ENCODE assay signal across 23 cellular contexts in the genomic region with DNA sequence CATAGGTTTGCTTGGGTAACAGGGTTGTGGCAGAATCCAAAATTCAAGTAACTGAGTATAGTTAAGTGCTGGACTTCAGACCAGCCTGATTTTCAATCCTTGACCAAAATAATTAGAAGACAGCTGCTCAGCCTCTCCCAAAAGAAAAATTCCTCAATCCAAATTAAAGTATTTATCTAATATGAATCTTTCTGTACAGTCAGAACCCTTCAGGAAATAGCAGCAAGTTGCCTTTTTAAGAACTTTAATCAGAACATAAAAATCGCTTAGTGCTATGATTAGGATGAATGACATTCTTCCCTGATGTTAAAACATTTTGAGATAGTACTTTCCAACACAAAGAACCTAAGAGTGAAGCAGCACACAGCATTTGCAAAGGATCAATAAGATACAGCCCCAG. TPM values are rescaled to one million over a fixed set of nuclear protein-coding genes. Genes with fewer than 3 reads are reported as not detected.
DNase-seq lines count a peak whose midpoint lies in the region; ATAC-seq and TF ChIP-seq lines count a peak whose summit lies in the region.
"Had no signal": no experiment of that assay in that cellular context is flagged by ENCODE, and none has a peak within 500 bp of the region (broad histone marks: within the 10 kb centered on the region; RNA-seq: fewer than 3 reads in every experiment).

No MANE protein-coding gene starts in this region.

- H4K5ac ChIP-seq in IMR-90 (ENCODE audit: low read depth, low read length) = no peak overlapping the region

- dilution Hi-C loops in IMR-90 (cut with HindIII; ENCODE audit: low sequenced_read_pairs, unreplicated experiment) = no loop called here

- H3K4me2 ChIP-seq in IMR-90 (ENCODE audit: low read depth, low read length) (no peak overlapping the region), smooth muscle cell (no peak overlapping the region)

- H2BK5ac ChIP-seq in IMR-90 (ENCODE audit: low read depth, low read length, poor library complexity, severe bottlenecking) = peak overlapping the region; percentile 32

- no peak overlapping the region for H3K23ac ChIP-seq in IMR-90 (ENCODE audit: low read depth, low read length)

- no peak overlapping the region for H2BK120ac ChIP-seq in IMR-90 (ENCODE audit: low read depth, low read length)

- H4K20me1 ChIP-seq in IMR-90 (ENCODE audit: insufficient read depth, low read length) (no peaks in the 10 kb centered on the region), smooth muscle cell (ENCODE audit: low read depth) (peaks cover 3% of the 10 kb centered on the region)

- H2BK20ac ChIP-seq in IMR-90 (ENCODE audit: low read depth, low read length) = no peak overlapping the region

- CTCF ChIA-PET in IMR-90 (lab: Yijun Ruan, JAX) = no interaction called here

- H3K4me3 ChIP-seq in IMR-90 (ENCODE audit: insufficient read depth, low read depth, low read length) = no peak overlapping the region
- no peak overlapping the region for H3K4me3 ChIP-seq in mesodermal cell (ENCODE audit: extremely low read depth, insufficient read depth, low read length, poor library complexity, severe bottlenecking)
- H3K4me3 ChIP-seq in smooth muscle cell = no peak overlapping the region
- H3K4me3 ChIP-seq: SJSA1 had no signal

- TF ChIP-seq CTCF in IMR-90 (conservative IDR thresholded peaks at IDR 0.05; ENCODE audit: low read depth, low read length) = no peak
- TF ChIP-seq CTCF in smooth muscle cell (IDR thresholded peaks at IDR 0.05; ENCODE audit: borderline replicate concordance, insufficient read depth, poor library complexity, severe bottlenecking) = no peak
- no peak for TF ChIP-seq CTCF in GM13976 (IDR thresholded peaks at IDR 0.05; ENCODE audit: borderline replicate concordance, control extremely low read depth, extremely low read depth, insufficient read depth, missing control alignments)

- no peaks in the 10 kb centered on the region for H3K9me3 ChIP-seq in IMR-90 (ENCODE audit: control insufficient read depth, insufficient read depth, low read length)
- H3K9me3 ChIP-seq in T-helper 17 cell (ENCODE audit: control insufficient read depth, low read length, poor library complexity, severe bottlenecking) = no peaks in the 10 kb centered on the region
- no peaks in the 10 kb centered on the region for H3K9me3 ChIP-seq in mesodermal cell (ENCODE audit: control insufficient read depth, low read length)
- H3K9me3 ChIP-seq in smooth muscle cell (replicated peaks; ENCODE audit: low read depth) = no peaks in the 10 kb centered on the region
- H3K9me3 ChIP-seq: Caco-2, SJSA1 had no signal

- H3K9ac ChIP-seq in IMR-90 (ENCODE audit: low read depth, low read length) (no peak overlapping the region), smooth muscle cell (ENCODE audit: low read depth) (no peak overlapping the region)

- peaks cover 17 to 39% of the 10 kb centered on the region in 2 experiments; a peak in 3 of 4 replicates for H3K79me1 ChIP-seq in IMR-90 (ENCODE audit: low read depth in 1 of 2, low read length in 2 of 2)

- no peak for ATAC-seq in IMR-90 (ENCODE audit: low read depth)
- ATAC-seq in T-helper 17 cell = no peak
- ATAC-seq: CD8-positive, alpha-beta T cell; PC-3 had no signal

- WGBS in IMR-90 (ENCODE audit: extremely low coverage in 2 of 2, insufficient read length in 1 of 2), 2 experiments = 100% methylated on average over 1 of the region's 1 CpG; no CpG with 5 or more reads in 1 of the 2 experiments
- no CpG with 5 or more reads among the region's 1 CpG for WGBS in mesodermal cell (ENCODE audit: insufficient coverage in 2 of 2), 2 experiments
- 91% methylated on average over 1 of the region's 1 CpG for WGBS in smooth muscle cell (ENCODE audit: low lambda C conversion rate)

- peaks cover 17% of the 10 kb centered on the region for H3K79me2 ChIP-seq in smooth muscle cell (ENCODE audit: low read depth)

- H4K8ac ChIP-seq in IMR-90 (ENCODE audit: low read depth in 2 of 2, low read length in 2 of 2) = no peak overlapping the region; a peak in 1 of 4 replicates

- H3K4me1 ChIP-seq in IMR-90 (ENCODE audit: control insufficient read depth, insufficient read depth, low read length) (peaks cover 19% of the 10 kb centered on the region), mesodermal cell (ENCODE audit: control insufficient read depth, insufficient read depth, low read length, poor library complexity, severe bottlenecking) (peaks cover 24% of the 10 kb centered on the region), smooth muscle cell (ENCODE audit: low read depth) (peaks cover 9% of the 10 kb centered on the region)

- no peaks in the 10 kb centered on the region for H3K27me3 Mint-ChIP-seq in T-helper 17 cell

- peaks cover 10% of the 10 kb centered on the region for H3F3A ChIP-seq in smooth muscle cell (ENCODE audit: low read depth)

- H3K4ac ChIP-seq in IMR-90 (ENCODE audit: low read depth, low read length) = no peak overlapping the region

- H4K91ac ChIP-seq in IMR-90 (ENCODE audit: insufficient read depth, low read depth, low read length) = no peak overlapping the region; the same call in 1 of the 2 replicates

- POLR2A ChIA-PET in IMR-90 (lab: Charles Lee; ENCODE audit: unreplicated experiment) = no interaction called here

- TF ChIP-seq RAD21 in IMR-90 (IDR thresholded peaks at IDR 0.05; ENCODE audit: low read length) = no peak

- no peaks in the 10 kb centered on the region for H3K36me3 Mint-ChIP-seq in T-helper 17 cell (ENCODE audit: low read depth)

- DNase-seq in IMR-90 (no peak), T-helper 17 cell (no peak), smooth muscle cell (lab: John Stamatoyannopoulos, UW; ENCODE audit: unreplicated experiment) (no peak), iPS-NIHi7 (ENCODE audit: extremely low spot score) (no peak), NCI-H1048 (lab: John Stamatoyannopoulos, UW) (no peak), GM13976 (ENCODE audit: low spot score) (no peak)
- DNase-seq: Caco-2; CD8-positive, alpha-beta T cell; GF-D8; HCEC 1CT; NCI-H1092 treated with DMSO at 0.1 percent for 48 hours; NCI-H1436; NCI-H187 treated with DMSO at 0.1 percent for 48 hours; NCI-H2171 treated with DMSO at 0.1 percent for 48 hours; NCI-H524; NCI-H774; PC-3; Right ventricle myocardium superior had no signal

- H2AK9ac ChIP-seq in IMR-90 (replicated peaks; ENCODE audit: low read depth, low read length, poor library complexity) = no peak overlapping the region

- no TSS peak for BruUV-seq in IMR-90 (replicated peaks; lab: Mats Ljungman, UMichigan)

- no peak overlapping the region for H2AK5ac ChIP-seq in IMR-90 (ENCODE audit: low read depth, low read length)

- no peak overlapping the region for H3K18ac ChIP-seq in IMR-90 (ENCODE audit: low read depth, low read length)

- H3K14ac ChIP-seq in IMR-90 (replicated peaks; ENCODE audit: low read depth, low read length) = no peak overlapping the region

- H2AFZ ChIP-seq in IMR-90 (replicated peaks; ENCODE audit: low read length, poor library complexity) = no peak overlapping the region
- H2AFZ ChIP-seq in smooth muscle cell (ENCODE audit: low read depth) = no peak overlapping the region

- H2BK15ac ChIP-seq in IMR-90 (ENCODE audit: low read depth, low read length) = no peak overlapping the region

- no peaks in the 10 kb centered on the region for H3K27me3 ChIP-seq in IMR-90 (ENCODE audit: control insufficient read depth, insufficient read depth, low read length)
- no peaks in the 10 kb centered on the region for H3K27me3 ChIP-seq in smooth muscle cell (ENCODE audit: low read depth)
- H3K27me3 ChIP-seq: SJSA1 had no signal

- peaks cover 12% of the 10 kb centered on the region; the same call in 1 of the 2 replicates for H3K9me1 ChIP-seq in IMR-90 (ENCODE audit: insufficient read depth, low read length)

- no peak overlapping the region for H3K27ac ChIP-seq in IMR-90 (ENCODE audit: insufficient read depth, low read length)
- H3K27ac ChIP-seq in mesodermal cell (ENCODE audit: low read depth, low read length, severe bottlenecking) = peak overlapping the region; percentile 2
- peak overlapping the region; percentile 17 for H3K27ac ChIP-seq in smooth muscle cell (ENCODE audit: low read depth)
- H3K27ac ChIP-seq: C4-2B, HL-60, SJSA1 had no signal

- no peak overlapping the region for H3K4me3 Mint-ChIP-seq in T-helper 17 cell
- H3K4me3 Mint-ChIP-seq: B cell; CD8-positive, alpha-beta T cell had no signal

- intact Hi-C loops in IMR-90 (cut with micrococcal nuclease) = loop anchor here (5.0 kb wide), 1 partner anchor 131 kb away; a partner anchor contains a TSS

- peak overlapping the region; percentile 41 for H3K27ac Mint-ChIP-seq in T-helper 17 cell
- H3K27ac Mint-ChIP-seq: B cell; CD8-positive, alpha-beta T cell had no signal

- TF ChIP-seq POLR2A in IMR-90 (IDR thresholded peaks at IDR 0.05; ENCODE audit: low read depth, low read length) = no peak

- peaks cover 41% of the 10 kb centered on the region for H3K4me1 Mint-ChIP-seq in T-helper 17 cell

- no peak overlapping the region for H3K56ac ChIP-seq in IMR-90 (ENCODE audit: extremely low read depth, insufficient read depth, low read length)

- H3K36me3 ChIP-seq in IMR-90 (ENCODE audit: control insufficient read depth, insufficient read depth, low read length) (no peaks in the 10 kb centered on the region), mesodermal cell (ENCODE audit: control insufficient read depth, insufficient read depth, low read length) (peaks cover 20% of the 10 kb centered on the region), smooth muscle cell (ENCODE audit: low read depth) (no peaks in the 10 kb centered on the region)
- H3K36me3 ChIP-seq: SJSA1 had no signal

- in situ Hi-C loops in IMR-90 (cut with MboI; ENCODE audit: low sequenced_read_pairs) (no loop called here), GM13976 (cut with MboI; ENCODE audit: low sequenced_read_pairs, unreplicated experiment) (loop anchor here (10.0 kb wide), 1 partner anchor 168 kb away; a partner anchor contains a TSS)

TF ChIP-seq in IMR-90, 13 proteins besides CTCF, POLR2A, EP300 and RAD21 (continues in another document):
- TF ChIP-seq CEBPB (IDR thresholded peaks at IDR 0.05; ENCODE audit: low read depth, low read length) = no peak
- TF ChIP-seq MXI1 (IDR thresholded peaks at IDR 0.05; ENCODE audit: borderline replicate concordance, low read depth, low read length) = no peak

RNA-seq across cellular contexts. Expression of a gene that starts 50.2 kb away (rescaled TPM):
- 15.6 and 32.5 TPM in 2 replicates for total RNA-seq in IMR-90 (2012; rRNA removed)
- 36.2 and 38.7 TPM in 2 replicates for polyA plus RNA-seq in IMR-90 (2012; rRNA removed)
- polyA plus RNA-seq in IMR-90 (2012; cell fraction: cytosol; rRNA removed) = 5.4 and 8.9 TPM in 2 replicates
- polyA plus RNA-seq in IMR-90 (2012; cell fraction: nucleus; rRNA removed; ENCODE audit: low replicate concordance) = 1.8 and 16.7 TPM in 2 replicates
- 10 to 100 TPM; 33.6 to 34.7 TPM for total RNA-seq in T-helper 17 cell
- polyA plus RNA-seq in mesodermal cell (2013, experiment 1 of 2) = 80.9 TPM
- 83.0 TPM for polyA plus RNA-seq in mesodermal cell (2013, experiment 2 of 2)
- 59.0 and 87.3 TPM in 2 replicates for total RNA-seq in smooth muscle cell
- 81.5 and 91.0 TPM in 2 replicates for polyA plus RNA-seq in smooth muscle cell
